Comparison of ENCODE assay signal across 8 cellular contexts in the genomic region with DNA sequence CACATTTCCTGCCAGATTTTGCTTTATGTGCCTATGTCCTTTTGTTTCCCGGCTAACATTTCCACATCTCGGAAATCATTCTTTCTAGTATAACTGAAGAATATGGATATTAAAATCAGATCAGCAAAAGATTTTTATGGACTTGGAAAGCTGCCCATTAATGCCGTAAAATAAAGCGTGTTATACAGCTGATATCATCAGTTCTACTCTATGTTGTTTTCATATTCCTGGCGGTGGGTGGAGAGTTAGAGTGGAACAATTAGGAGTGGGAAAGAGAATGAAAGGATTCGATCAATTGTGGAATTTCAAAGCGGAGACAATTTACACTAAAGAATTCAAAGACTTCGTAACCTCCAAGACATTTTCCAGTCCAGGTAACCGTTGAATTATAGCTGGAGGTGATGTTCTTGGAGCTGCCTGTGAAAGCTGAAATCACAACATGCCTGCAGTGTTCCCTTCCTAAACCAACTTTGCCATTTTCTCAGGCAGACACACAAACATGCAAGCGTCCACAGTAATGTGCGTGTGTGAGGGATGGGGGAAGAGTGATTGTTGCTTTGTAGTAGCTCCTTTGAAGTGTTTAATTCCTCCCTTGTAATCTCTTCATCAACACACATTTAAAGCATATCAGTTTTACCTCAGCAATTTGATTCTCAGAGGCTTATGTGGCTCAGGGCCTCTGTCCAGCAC.
DNase-seq lines count a peak whose midpoint lies in the region; ATAC-seq lines count a peak whose summit lies in the region.

No MANE protein-coding gene starts in this region.

- no peaks in the 10 kb centered on the region for H3K36me3 Mint-ChIP-seq in stimulated activated naive B cell treated with anti-CD40 and anti-IgM and Interleukin-4, amounts not matched to agents 10 μg/mL and 1 μg/mL and 100 μg/mL, for 72 hours

- H3K4me3 Mint-ChIP-seq in stimulated activated naive B cell treated with anti-CD40 and anti-IgM and Interleukin-4, amounts not matched to agents 10 μg/mL and 1 μg/mL and 100 μg/mL, for 72 hours = no peak overlapping the region

- H3K9me3 ChIP-seq in SK-N-MC (ENCODE audit: low read depth, low read length) = no peaks in the 10 kb centered on the region
- no peaks in the 10 kb centered on the region for H3K9me3 ChIP-seq in skeletal muscle satellite cell (replicated peaks; ENCODE audit: low read length)

- H3K9ac ChIP-seq in SK-N-MC (ENCODE audit: insufficient read length) (peak overlapping the region; percentile 89), skeletal muscle satellite cell (ENCODE audit: low read depth, low read length) (peak overlapping the region; percentile 85)

- H3K4me1 Mint-ChIP-seq in stimulated activated naive B cell treated with anti-CD40 and anti-IgM and Interleukin-4, amounts not matched to agents 10 μg/mL and 1 μg/mL and 100 μg/mL, for 72 hours = no peaks in the 10 kb centered on the region

- no peak for ATAC-seq in stimulated activated naive B cell treated with anti-CD40 and anti-IgM and Interleukin-4, amounts not matched to agents 10 μg/mL and 1 μg/mL and 100 μg/mL, for 72 hours (replicated peaks)

- H3K36me3 ChIP-seq in SK-N-MC (ENCODE audit: insufficient read depth, low read length) (no peaks in the 10 kb centered on the region), skeletal muscle satellite cell (ENCODE audit: insufficient read depth, low read length) (no peaks in the 10 kb centered on the region)

- peak overlapping the region; percentile 99 for H3K27ac ChIP-seq in SK-N-MC

- DNase-seq in G401 (ENCODE audit: low spot score) = peak; percentile 61
- DNase-seq in SK-N-MC (ENCODE audit: low read depth, low spot score) = peak; percentile 100
- DNase-seq in foreskin melanocyte = peak; percentile 32
- DNase-seq in SK-N-DZ (ENCODE audit: low spot score) = no peak
- DNase-seq in stimulated activated naive B cell treated with anti-CD40 and anti-IgM and Interleukin-4, amounts not matched to agents 10 μg/mL and 1 μg/mL and 100 μg/mL, for 72 hours = no peak
- no peak for DNase-seq in NCI-H2081 treated with DMSO at 0.1 percent for 48 hours (lab: John Stamatoyannopoulos, UW)
- DNase-seq in mucosa of gallbladder (ENCODE audit: low spot score) = no peak

- H3K4me2 ChIP-seq in skeletal muscle satellite cell (ENCODE audit: low read length) = peak overlapping the region; percentile 73

- no peak overlapping the region for H3K27ac Mint-ChIP-seq in stimulated activated naive B cell treated with anti-CD40 and anti-IgM and Interleukin-4, amounts not matched to agents 10 μg/mL and 1 μg/mL and 100 μg/mL, for 72 hours

- in situ Hi-C loops in G401 (cut with HindIII; ENCODE audit: low sequenced_read_pairs) = no loop called here

- peak overlapping the region; percentile 80 for H3K4me3 ChIP-seq in SK-N-MC
- H3K4me3 ChIP-seq in skeletal muscle satellite cell (ENCODE audit: low read length) = peak overlapping the region; percentile 51

- H3K9me3 Mint-ChIP-seq in stimulated activated naive B cell treated with anti-CD40 and anti-IgM and Interleukin-4, amounts not matched to agents 10 μg/mL and 1 μg/mL and 100 μg/mL, for 72 hours = no peaks in the 10 kb centered on the region

- no peaks in the 10 kb centered on the region for H3K27me3 ChIP-seq in skeletal muscle satellite cell (ENCODE audit: control insufficient read depth, insufficient read depth, low read length)

- peaks cover 41% of the 10 kb centered on the region for H3K4me1 ChIP-seq in skeletal muscle satellite cell (ENCODE audit: control insufficient read depth, insufficient read depth, low read length)

- H3K27me3 Mint-ChIP-seq in stimulated activated naive B cell treated with anti-CD40 and anti-IgM and Interleukin-4, amounts not matched to agents 10 μg/mL and 1 μg/mL and 100 μg/mL, for 72 hours = no peaks in the 10 kb centered on the region

Comparison
In these comparisons a context has a peak if more than half of its experiments do, and no peak if none do; other contexts are left out.
1. DNase-seq: peak in G401 (single experiment), SK-N-MC (single experiment) and foreskin melanocyte (single experiment); none in SK-N-DZ (single experiment), stimulated activated naive B cell treated with anti-CD40 and anti-IgM and Interleukin-4, amounts not matched to agents 10 μg/mL and 1 μg/mL and 100 μg/mL, for 72 hours (single experiment), NCI-H2081 treated with DMSO at 0.1 percent for 48 hours (single experiment) and mucosa of gallbladder (single experiment).